In the genomic region with DNA sequence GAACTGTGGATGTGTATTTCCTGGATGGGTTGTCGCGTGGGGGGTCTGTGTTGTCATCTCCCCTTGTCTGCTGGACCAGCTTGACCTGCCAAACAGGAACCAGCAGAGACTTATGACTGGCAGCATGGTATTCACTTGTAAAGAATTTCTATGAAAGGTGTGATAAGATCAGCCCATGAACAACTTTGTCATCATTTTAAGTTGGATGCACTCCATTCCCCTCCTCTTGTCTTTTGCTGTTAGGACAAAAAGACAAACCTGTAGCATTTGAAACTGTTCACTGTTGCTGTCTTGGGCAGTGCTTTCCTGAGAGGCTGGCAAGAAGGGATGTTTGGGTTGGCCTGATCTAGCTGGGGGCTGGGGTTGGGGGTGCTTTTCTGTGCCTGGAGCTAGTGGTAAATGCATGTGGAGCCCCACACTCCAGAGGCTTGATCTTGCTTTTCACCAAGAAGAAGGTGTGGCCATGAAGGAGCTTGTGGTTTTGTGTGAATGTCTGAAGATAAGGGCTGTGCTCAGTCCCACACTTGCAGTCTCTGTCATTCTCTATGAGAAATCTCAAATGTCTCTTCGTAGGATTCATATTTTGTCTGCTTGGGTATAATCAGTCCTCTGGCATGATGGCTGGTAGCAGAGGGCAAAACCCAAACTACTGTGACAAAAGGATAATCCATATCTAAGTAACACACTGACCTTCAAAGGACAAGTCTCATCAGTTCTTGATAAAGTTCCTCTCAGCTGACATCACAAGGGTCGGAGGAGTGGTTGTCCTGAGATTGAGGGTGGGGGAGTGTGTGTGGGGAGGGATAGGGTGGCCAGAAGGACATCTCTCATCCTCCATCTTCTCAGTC, we compare ENCODE assay signal across 1 cellular context.
TF ChIP-seq lines count a peak whose summit lies in the region.

No MANE protein-coding gene starts in this region.

TF ChIP-seq in K562, 482 proteins besides CTCF, POLR2A, EP300 and RAD21 (continues in another document):
- TF ChIP-seq ZNF717 (CRISPR knock-in tag; IDR thresholded peaks at IDR 0.05) (no peak), HMG20B (CRISPR knock-in tag; IDR thresholded peaks at IDR 0.05) (no peak), DMBX1 (CRISPR knock-in tag; IDR thresholded peaks at IDR 0.05; ENCODE audit: borderline replicate concordance) (no peak), RFX5 (IDR thresholded peaks at IDR 0.05; ENCODE audit: low read depth, low read length) (no peak), ZBTB11 (CRISPR knock-in tag; IDR thresholded peaks at IDR 0.05) (no peak), CBX1 (IDR thresholded peaks at IDR 0.05; ENCODE audit: low read depth) (no peak), ESRRA (IDR thresholded peaks at IDR 0.05; ENCODE audit: borderline replicate concordance, low read depth) (peak; percentile 91), RBBP5 (IDR thresholded peaks at IDR 0.05; ENCODE audit: borderline replicate concordance, insufficient read depth, low read length, poor library complexity, severe bottlenecking) (no peak), KLF16 (IDR thresholded peaks at IDR 0.05) (peak; percentile 76), ARID2 (IDR thresholded peaks at IDR 0.05) (no peak), ZSCAN32 (CRISPR knock-in tag; IDR thresholded peaks at IDR 0.05) (no peak), TEAD4 (IDR thresholded peaks at IDR 0.05; ENCODE audit: low read length) (peak; percentile 82), TEAD4 (CRISPR knock-in tag; IDR thresholded peaks at IDR 0.05; ENCODE audit: borderline replicate concordance) (no peak), ZNF57 (CRISPR knock-in tag; IDR thresholded peaks at IDR 0.05) (no peak), GATA2 (CRISPR knock-in tag; IDR thresholded peaks at IDR 0.05) (peak; percentile 50), MBD2 (IDR thresholded peaks at IDR 0.05; ENCODE audit: borderline replicate concordance, low read depth) (no peak), ZC3H11A (IDR thresholded peaks at IDR 0.05; ENCODE audit: low read depth, low read length) (no peak), FOXA1 (IDR thresholded peaks at IDR 0.05; ENCODE audit: borderline replicate concordance) (no peak), SMAD1 (IDR thresholded peaks at IDR 0.05; ENCODE audit: low read depth, low read length, partially characterized antibody) (no peak), RHOXF2B (CRISPR knock-in tag; conservative IDR thresholded peaks at IDR 0.05) (no peak), MYNN (IDR thresholded peaks at IDR 0.05) (0 out of 2 replicates have a peak, but pooled peaks have one; percentile 44), MYNN (CRISPR knock-in tag; IDR thresholded peaks at IDR 0.05) (no peak), HCFC1 (IDR thresholded peaks at IDR 0.05; ENCODE audit: low read depth, low read length) (no peak), NR2C1 (IDR thresholded peaks at IDR 0.05) (no peak), NR2C1 (tag; IDR thresholded peaks at IDR 0.05) (no peak), ZNF583 (CRISPR knock-in tag; IDR thresholded peaks at IDR 0.05) (no peak), YY1 (IDR thresholded peaks at IDR 0.05; ENCODE audit: borderline replicate concordance in 1 of 3, control insufficient read depth in 1 of 3, extremely low read depth in 1 of 3, insufficient read depth in 3 of 3, insufficient read length in 1 of 3, insufficient replicate concordance in 2 of 3, low read depth in 1 of 3, low read length in 2 of 3) (no peak), ATF7 (IDR thresholded peaks at IDR 0.05) (peak; percentile 50; the same call in 1 of the 2 replicates), SUPT5H (IDR thresholded peaks at IDR 0.05) (no peak), SRSF7 (optimal IDR thresholded peaks at IDR 0.05; ENCODE audit: low read depth, low read length) (no peak), TOE1 (IDR thresholded peaks at IDR 0.05; ENCODE audit: borderline replicate concordance) (0 out of 2 replicates have a peak, but pooled peaks have one; percentile 15), TOE1 (CRISPR knock-in tag; IDR thresholded peaks at IDR 0.05; ENCODE audit: borderline replicate concordance, low read depth) (no peak), TRIM24 (IDR thresholded peaks at IDR 0.05) (0 out of 4 replicates have a peak, but pooled peaks of 1 of the 2 experiments have one; percentile 18), NCOR1 (IDR thresholded peaks at IDR 0.05) (peak; percentile 82)
- TF ChIP-seq, protein P1, sequence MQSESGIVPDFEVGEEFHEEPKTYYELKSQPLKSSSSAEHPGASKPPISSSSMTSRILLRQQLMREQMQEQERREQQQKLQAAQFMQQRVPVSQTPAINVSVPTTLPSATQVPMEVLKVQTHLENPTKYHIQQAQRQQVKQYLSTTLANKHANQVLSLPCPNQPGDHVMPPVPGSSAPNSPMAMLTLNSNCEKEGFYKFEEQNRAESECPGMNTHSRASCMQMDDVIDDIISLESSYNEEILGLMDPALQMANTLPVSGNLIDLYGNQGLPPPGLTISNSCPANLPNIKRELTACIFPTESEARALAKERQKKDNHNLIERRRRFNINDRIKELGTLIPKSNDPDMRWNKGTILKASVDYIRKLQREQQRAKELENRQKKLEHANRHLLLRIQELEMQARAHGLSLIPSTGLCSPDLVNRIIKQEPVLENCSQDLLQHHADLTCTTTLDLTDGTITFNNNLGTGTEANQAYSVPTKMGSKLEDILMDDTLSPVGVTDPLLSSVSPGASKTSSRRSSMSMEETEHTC (IDR thresholded peaks at IDR 0.05), result no peak
- TF ChIP-seq, protein P2, sequence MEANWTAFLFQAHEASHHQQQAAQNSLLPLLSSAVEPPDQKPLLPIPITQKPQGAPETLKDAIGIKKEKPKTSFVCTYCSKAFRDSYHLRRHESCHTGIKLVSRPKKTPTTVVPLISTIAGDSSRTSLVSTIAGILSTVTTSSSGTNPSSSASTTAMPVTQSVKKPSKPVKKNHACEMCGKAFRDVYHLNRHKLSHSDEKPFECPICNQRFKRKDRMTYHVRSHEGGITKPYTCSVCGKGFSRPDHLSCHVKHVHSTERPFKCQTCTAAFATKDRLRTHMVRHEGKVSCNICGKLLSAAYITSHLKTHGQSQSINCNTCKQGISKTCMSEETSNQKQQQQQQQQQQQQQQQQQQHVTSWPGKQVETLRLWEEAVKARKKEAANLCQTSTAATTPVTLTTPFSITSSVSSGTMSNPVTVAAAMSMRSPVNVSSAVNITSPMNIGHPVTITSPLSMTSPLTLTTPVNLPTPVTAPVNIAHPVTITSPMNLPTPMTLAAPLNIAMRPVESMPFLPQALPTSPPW (CRISPR knock-in tag; IDR thresholded peaks at IDR 0.05), result peak; percentile 67; the same call in 1 of the 2 replicates
- TF ChIP-seq, protein P3, sequence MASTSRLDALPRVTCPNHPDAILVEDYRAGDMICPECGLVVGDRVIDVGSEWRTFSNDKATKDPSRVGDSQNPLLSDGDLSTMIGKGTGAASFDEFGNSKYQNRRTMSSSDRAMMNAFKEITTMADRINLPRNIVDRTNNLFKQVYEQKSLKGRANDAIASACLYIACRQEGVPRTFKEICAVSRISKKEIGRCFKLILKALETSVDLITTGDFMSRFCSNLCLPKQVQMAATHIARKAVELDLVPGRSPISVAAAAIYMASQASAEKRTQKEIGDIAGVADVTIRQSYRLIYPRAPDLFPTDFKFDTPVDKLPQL (IDR thresholded peaks at IDR 0.05; ENCODE audit: extremely low read depth, insufficient read length), result no peak
- TF ChIP-seq, protein P4, sequence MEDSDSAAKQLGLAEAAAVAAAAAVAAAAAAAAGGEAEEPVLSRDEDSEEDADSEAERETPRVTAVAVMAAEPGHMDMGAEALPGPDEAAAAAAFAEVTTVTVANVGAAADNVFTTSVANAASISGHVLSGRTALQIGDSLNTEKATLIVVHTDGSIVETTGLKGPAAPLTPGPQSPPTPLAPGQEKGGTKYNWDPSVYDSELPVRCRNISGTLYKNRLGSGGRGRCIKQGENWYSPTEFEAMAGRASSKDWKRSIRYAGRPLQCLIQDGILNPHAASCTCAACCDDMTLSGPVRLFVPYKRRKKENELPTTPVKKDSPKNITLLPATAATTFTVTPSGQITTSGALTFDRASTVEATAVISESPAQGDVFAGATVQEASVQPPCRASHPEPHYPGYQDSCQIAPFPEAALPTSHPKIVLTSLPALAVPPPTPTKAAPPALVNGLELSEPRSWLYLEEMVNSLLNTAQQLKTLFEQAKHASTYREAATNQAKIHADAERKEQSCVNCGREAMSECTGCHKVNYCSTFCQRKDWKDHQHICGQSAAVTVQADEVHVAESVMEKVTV (CRISPR knock-in tag; IDR thresholded peaks at IDR 0.05), result no peak
- TF ChIP-seq, protein P5, sequence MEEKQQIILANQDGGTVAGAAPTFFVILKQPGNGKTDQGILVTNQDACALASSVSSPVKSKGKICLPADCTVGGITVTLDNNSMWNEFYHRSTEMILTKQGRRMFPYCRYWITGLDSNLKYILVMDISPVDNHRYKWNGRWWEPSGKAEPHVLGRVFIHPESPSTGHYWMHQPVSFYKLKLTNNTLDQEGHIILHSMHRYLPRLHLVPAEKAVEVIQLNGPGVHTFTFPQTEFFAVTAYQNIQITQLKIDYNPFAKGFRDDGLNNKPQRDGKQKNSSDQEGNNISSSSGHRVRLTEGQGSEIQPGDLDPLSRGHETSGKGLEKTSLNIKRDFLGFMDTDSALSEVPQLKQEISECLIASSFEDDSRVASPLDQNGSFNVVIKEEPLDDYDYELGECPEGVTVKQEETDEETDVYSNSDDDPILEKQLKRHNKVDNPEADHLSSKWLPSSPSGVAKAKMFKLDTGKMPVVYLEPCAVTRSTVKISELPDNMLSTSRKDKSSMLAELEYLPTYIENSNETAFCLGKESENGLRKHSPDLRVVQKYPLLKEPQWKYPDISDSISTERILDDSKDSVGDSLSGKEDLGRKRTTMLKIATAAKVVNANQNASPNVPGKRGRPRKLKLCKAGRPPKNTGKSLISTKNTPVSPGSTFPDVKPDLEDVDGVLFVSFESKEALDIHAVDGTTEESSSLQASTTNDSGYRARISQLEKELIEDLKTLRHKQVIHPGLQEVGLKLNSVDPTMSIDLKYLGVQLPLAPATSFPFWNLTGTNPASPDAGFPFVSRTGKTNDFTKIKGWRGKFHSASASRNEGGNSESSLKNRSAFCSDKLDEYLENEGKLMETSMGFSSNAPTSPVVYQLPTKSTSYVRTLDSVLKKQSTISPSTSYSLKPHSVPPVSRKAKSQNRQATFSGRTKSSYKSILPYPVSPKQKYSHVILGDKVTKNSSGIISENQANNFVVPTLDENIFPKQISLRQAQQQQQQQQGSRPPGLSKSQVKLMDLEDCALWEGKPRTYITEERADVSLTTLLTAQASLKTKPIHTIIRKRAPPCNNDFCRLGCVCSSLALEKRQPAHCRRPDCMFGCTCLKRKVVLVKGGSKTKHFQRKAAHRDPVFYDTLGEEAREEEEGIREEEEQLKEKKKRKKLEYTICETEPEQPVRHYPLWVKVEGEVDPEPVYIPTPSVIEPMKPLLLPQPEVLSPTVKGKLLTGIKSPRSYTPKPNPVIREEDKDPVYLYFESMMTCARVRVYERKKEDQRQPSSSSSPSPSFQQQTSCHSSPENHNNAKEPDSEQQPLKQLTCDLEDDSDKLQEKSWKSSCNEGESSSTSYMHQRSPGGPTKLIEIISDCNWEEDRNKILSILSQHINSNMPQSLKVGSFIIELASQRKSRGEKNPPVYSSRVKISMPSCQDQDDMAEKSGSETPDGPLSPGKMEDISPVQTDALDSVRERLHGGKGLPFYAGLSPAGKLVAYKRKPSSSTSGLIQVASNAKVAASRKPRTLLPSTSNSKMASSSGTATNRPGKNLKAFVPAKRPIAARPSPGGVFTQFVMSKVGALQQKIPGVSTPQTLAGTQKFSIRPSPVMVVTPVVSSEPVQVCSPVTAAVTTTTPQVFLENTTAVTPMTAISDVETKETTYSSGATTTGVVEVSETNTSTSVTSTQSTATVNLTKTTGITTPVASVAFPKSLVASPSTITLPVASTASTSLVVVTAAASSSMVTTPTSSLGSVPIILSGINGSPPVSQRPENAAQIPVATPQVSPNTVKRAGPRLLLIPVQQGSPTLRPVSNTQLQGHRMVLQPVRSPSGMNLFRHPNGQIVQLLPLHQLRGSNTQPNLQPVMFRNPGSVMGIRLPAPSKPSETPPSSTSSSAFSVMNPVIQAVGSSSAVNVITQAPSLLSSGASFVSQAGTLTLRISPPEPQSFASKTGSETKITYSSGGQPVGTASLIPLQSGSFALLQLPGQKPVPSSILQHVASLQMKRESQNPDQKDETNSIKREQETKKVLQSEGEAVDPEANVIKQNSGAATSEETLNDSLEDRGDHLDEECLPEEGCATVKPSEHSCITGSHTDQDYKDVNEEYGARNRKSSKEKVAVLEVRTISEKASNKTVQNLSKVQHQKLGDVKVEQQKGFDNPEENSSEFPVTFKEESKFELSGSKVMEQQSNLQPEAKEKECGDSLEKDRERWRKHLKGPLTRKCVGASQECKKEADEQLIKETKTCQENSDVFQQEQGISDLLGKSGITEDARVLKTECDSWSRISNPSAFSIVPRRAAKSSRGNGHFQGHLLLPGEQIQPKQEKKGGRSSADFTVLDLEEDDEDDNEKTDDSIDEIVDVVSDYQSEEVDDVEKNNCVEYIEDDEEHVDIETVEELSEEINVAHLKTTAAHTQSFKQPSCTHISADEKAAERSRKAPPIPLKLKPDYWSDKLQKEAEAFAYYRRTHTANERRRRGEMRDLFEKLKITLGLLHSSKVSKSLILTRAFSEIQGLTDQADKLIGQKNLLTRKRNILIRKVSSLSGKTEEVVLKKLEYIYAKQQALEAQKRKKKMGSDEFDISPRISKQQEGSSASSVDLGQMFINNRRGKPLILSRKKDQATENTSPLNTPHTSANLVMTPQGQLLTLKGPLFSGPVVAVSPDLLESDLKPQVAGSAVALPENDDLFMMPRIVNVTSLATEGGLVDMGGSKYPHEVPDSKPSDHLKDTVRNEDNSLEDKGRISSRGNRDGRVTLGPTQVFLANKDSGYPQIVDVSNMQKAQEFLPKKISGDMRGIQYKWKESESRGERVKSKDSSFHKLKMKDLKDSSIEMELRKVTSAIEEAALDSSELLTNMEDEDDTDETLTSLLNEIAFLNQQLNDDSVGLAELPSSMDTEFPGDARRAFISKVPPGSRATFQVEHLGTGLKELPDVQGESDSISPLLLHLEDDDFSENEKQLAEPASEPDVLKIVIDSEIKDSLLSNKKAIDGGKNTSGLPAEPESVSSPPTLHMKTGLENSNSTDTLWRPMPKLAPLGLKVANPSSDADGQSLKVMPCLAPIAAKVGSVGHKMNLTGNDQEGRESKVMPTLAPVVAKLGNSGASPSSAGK (IDR thresholded peaks at IDR 0.05), result no peak
